Comparison of ENCODE assay signal across 25 cellular contexts in the genomic region with DNA sequence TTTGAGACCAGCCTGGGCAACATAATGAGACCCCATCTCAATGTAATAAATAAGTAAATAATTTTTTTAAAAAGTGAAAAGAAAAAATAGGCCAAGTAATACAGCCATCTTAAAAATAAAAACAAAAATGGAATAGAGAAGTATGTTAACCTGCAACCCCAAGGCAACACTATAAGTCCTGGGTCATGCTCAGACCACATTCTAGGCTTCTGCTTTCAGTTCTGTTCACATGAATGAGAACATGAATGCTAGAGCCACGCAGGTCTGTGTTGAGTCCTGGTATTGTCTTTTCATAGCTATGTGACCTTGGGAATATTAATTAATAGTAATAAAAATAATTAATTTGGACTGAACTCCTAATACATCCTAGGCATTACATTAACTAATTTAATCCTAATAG.
DNase-seq lines count a peak whose midpoint lies in the region; ATAC-seq, FAIRE-seq and TF ChIP-seq lines count a peak whose summit lies in the region.
"Had no signal": no experiment of that assay in that cellular context is flagged by ENCODE, and none has a peak within 500 bp of the region (broad histone marks: within the 10 kb centered on the region; RNA-seq: fewer than 3 reads in every experiment).

No MANE protein-coding gene starts in this region.

- H3K36me3 Mint-ChIP-seq in activated CD4-positive, alpha-beta T cell treated with anti-CD3 and anti-CD28 coated beads for 36 hours (ENCODE audit: low read depth): no peaks in the 10 kb centered on the region

- peaks cover 22% of the 10 kb centered on the region for H3K4me1 ChIP-seq in GM12878 (ENCODE audit: control insufficient read depth, insufficient read depth, low read length)
- H3K4me1 ChIP-seq: psoas muscle had no signal

- POLR2A ChIA-PET in GM12878 (lab: Charles Lee): no interaction called here
- POLR2A ChIA-PET in activated CD4-positive, alpha-beta T cell treated with anti-CD3 and anti-CD28 coated beads for 36 hours (lab: Charles Lee): no interaction called here

- in situ Hi-C loops in GM12878 (cut with MboI): no loop called here

- no peaks in the 10 kb centered on the region for H3K27me3 Mint-ChIP-seq in activated CD4-positive, alpha-beta T cell treated with anti-CD3 and anti-CD28 coated beads for 36 hours

- DNase-seq in GM12878 (ENCODE audit: low read depth, low spot score) (no peak), NCI-H1417 treated with DMSO at 0.1 percent for 48 hours (lab: John Stamatoyannopoulos, UW) (no peak), NCI-H1048 (lab: John Stamatoyannopoulos, UW) (no peak), DMS153 (lab: John Stamatoyannopoulos, UW) (no peak)
- DNase-seq in activated CD4-positive, alpha-beta T cell treated with anti-CD3 and anti-CD28 coated beads for 36 hours: no peak
- DNase-seq: activated CD4-positive, alpha-beta T cell treated with anti-CD3 and anti-CD28 coated beads, Interleukin-2, amount 50 U/mL, for 4 hours; activated naive CD4-positive, alpha-beta T cell; activated T-cell treated with anti-CD3 and anti-CD28 coated beads for 4 hours; anterior cingulate cortex; central memory CD4-positive, alpha-beta T cell; esophagus squamous epithelium; left ventricle myocardium superior; mucosa of descending colon; NCI-H1930; NCI-H526; psoas muscle; small intestine; stimulated activated CD4-positive, alpha-beta T cell treated with anti-CD3 and anti-CD28 coated beads, Interleukin-4, amount 100 ng/mL, for 1 hour; SW 1271 had no signal

- no peaks in the 10 kb centered on the region for H3K9me3 ChIP-seq in GM12878 (replicated peaks; ENCODE audit: control insufficient read depth, insufficient read depth, low read length)
- H3K9me3 ChIP-seq: esophagus squamous epithelium, mucosa of descending colon, psoas muscle had no signal

- RAD21 ChIA-PET in GM12878 (lab: Charles Lee; ENCODE audit: unreplicated experiment): interaction anchor here (1.2 to 3.6 kb wide), 3 partner anchors 43 to 58 kb away, joined by 3 to 16 read pairs (median 4); no protein-coding TSS in a partner anchor

- ATAC-seq in GM18858 (IDR thresholded peaks at IDR 0.05; ENCODE audit: unreplicated experiment) (peak; percentile 75), GM21526 (IDR thresholded peaks at IDR 0.05; ENCODE audit: low FRiP score, unreplicated experiment) (peak; percentile 85), HG03066 (IDR thresholded peaks at IDR 0.05; ENCODE audit: low read depth, unreplicated experiment) (peak; percentile 80), GM12878 (peak; percentile 84)
- no peak for ATAC-seq in activated CD4-positive, alpha-beta T cell treated with anti-CD3 and anti-CD28 coated beads for 36 hours
- ATAC-seq: left ventricle myocardium superior, mucosa of descending colon, psoas muscle, Right ventricle myocardium inferior had no signal

- H3K4me1 Mint-ChIP-seq in activated CD4-positive, alpha-beta T cell treated with anti-CD3 and anti-CD28 coated beads for 36 hours: no peaks in the 10 kb centered on the region

- SMC1A ChIA-PET in GM12878 (lab: Charles Lee; ENCODE audit: uncharacterized antibody, unreplicated experiment): interaction anchor here (0.8 to 1.3 kb wide), 2 partner anchors 49 to 58 kb away, joined by 3 read pairs; no protein-coding TSS in a partner anchor

- no peak for TF ChIP-seq POLR2A in GM12878 (IDR thresholded peaks at IDR 0.05; ENCODE audit: low read depth, low read length)

- BruUV-seq in GM12878 (replicated peaks; lab: Mats Ljungman, UMichigan): no TSS peak

- H3K27me3 ChIP-seq in GM12878 (replicated peaks in 1 of 2; ENCODE audit: control insufficient read depth in 2 of 2, insufficient read depth in 2 of 2, low read length in 1 of 2): no peaks in the 10 kb centered on the region
- H3K27me3 ChIP-seq: esophagus squamous epithelium had no signal

- H3K36me3 ChIP-seq in GM12878 (ENCODE audit: control insufficient read depth in 2 of 2, insufficient read depth in 2 of 2, low read length in 1 of 2): 0 out of 4 replicates have a peak, but pooled peaks cover 0 to 5% of the 10 kb centered on the region in 2 experiments
- H3K36me3 ChIP-seq: esophagus squamous epithelium had no signal

- intact Hi-C loops in GM12878 (cut with micrococcal nuclease; ENCODE audit: unreplicated experiment): loop anchor here (2.0 kb wide), 1 partner anchor 37 kb away; no protein-coding TSS in a partner anchor
- intact Hi-C loops in activated CD4-positive, alpha-beta T cell treated with anti-CD3 and anti-CD28 coated beads for 36 hours (cut with DNase I, micrococcal nuclease): no loop called here

- no peaks in the 10 kb centered on the region for H3K9me3 Mint-ChIP-seq in activated CD4-positive, alpha-beta T cell treated with anti-CD3 and anti-CD28 coated beads for 36 hours (ENCODE audit: low read depth)

- no peak for TF ChIP-seq RAD21 in GM12878 (IDR thresholded peaks at IDR 0.05; ENCODE audit: insufficient read depth, low read depth, low read length)

- peak overlapping the region; percentile 11; the same call in 1 of the 2 replicates for H3K27ac ChIP-seq in GM12878 (ENCODE audit: control insufficient read depth, insufficient read depth)
- H3K27ac ChIP-seq: esophagus squamous epithelium, psoas muscle had no signal

- no peak overlapping the region for H3K4me2 ChIP-seq in GM12878 (ENCODE audit: control insufficient read depth, insufficient read depth)

- H3K79me2 ChIP-seq in GM12878 (ENCODE audit: control insufficient read depth, insufficient read depth, low read length): peaks cover 2% of the 10 kb centered on the region

- H3K9ac ChIP-seq in GM12878 (ENCODE audit: control insufficient read depth, insufficient read depth, low read length): no peak overlapping the region

- H2AFZ ChIP-seq in GM12878 (ENCODE audit: control insufficient read depth, low read depth, low read length): no peak overlapping the region

- 0% methylated on average over 1 of the region's 1 CpG for WGBS in GM12878 (ENCODE audit: insufficient coverage, insufficient replicate concordance, low lambda C conversion rate, missing lambda C conversion rate)

- no peak for TF ChIP-seq EP300 in GM12878 (IDR thresholded peaks at IDR 0.05; ENCODE audit: borderline replicate concordance in 1 of 2, control insufficient read depth in 1 of 2, low read depth in 2 of 2, low read length in 2 of 2)

- peak; percentile 74 for FAIRE-seq in GM12878 (lab: Jason Lieb, UNC)
- FAIRE-seq: small intestine, TTC549, urothelium cell line had no signal

- no peak overlapping the region for H3K4me3 ChIP-seq in GM12878
- H3K4me3 ChIP-seq: esophagus squamous epithelium, mucosa of descending colon, psoas muscle had no signal

- H4K20me1 ChIP-seq in GM12878 (ENCODE audit: control insufficient read depth, insufficient read depth): no peaks in the 10 kb centered on the region

- TF ChIP-seq CTCF in GM12878 (IDR thresholded peaks at IDR 0.05 in 2 of 3, conservative IDR thresholded peaks at IDR 0.05 in 1 of 3; ENCODE audit: control insufficient read depth in 2 of 3, extremely low read depth in 1 of 3, insufficient read depth in 1 of 3, low read depth in 3 of 3, low read length in 3 of 3): no peak

- CTCF ChIA-PET in GM12878 (lab: Yijun Ruan, JAX): interaction anchor here (2.1 kb wide), 1 partner anchor 40 kb away, joined by 4 read pairs; no protein-coding TSS in a partner anchor
- CTCF ChIA-PET in activated CD4-positive, alpha-beta T cell treated with anti-CD3 and anti-CD28 coated beads for 36 hours (lab: Charles Lee): interaction anchor here (0.6 kb wide), 1 partner anchor 910 kb away, joined by 3 read pairs; no protein-coding TSS in a partner anchor

- no peak overlapping the region for H3K27ac Mint-ChIP-seq in activated CD4-positive, alpha-beta T cell treated with anti-CD3 and anti-CD28 coated beads for 36 hours

- H3K4me3 Mint-ChIP-seq in activated CD4-positive, alpha-beta T cell treated with anti-CD3 and anti-CD28 coated beads for 36 hours: no peak overlapping the region

TF ChIP-seq in GM12878, 131 proteins besides CTCF, POLR2A, EP300 and RAD21 (continues in another document):
- TF ChIP-seq SREBF2 (IDR thresholded peaks at IDR 0.05; ENCODE audit: low read length): no peak
- no peak for TF ChIP-seq CREB1 (IDR thresholded peaks at IDR 0.05; ENCODE audit: low read depth)
- TF ChIP-seq CBFB (IDR thresholded peaks at IDR 0.05; ENCODE audit: low read depth): no peak
- TF ChIP-seq HDAC6 (IDR thresholded peaks at IDR 0.05; ENCODE audit: unreplicated experiment): no peak
- TF ChIP-seq, protein P1, sequence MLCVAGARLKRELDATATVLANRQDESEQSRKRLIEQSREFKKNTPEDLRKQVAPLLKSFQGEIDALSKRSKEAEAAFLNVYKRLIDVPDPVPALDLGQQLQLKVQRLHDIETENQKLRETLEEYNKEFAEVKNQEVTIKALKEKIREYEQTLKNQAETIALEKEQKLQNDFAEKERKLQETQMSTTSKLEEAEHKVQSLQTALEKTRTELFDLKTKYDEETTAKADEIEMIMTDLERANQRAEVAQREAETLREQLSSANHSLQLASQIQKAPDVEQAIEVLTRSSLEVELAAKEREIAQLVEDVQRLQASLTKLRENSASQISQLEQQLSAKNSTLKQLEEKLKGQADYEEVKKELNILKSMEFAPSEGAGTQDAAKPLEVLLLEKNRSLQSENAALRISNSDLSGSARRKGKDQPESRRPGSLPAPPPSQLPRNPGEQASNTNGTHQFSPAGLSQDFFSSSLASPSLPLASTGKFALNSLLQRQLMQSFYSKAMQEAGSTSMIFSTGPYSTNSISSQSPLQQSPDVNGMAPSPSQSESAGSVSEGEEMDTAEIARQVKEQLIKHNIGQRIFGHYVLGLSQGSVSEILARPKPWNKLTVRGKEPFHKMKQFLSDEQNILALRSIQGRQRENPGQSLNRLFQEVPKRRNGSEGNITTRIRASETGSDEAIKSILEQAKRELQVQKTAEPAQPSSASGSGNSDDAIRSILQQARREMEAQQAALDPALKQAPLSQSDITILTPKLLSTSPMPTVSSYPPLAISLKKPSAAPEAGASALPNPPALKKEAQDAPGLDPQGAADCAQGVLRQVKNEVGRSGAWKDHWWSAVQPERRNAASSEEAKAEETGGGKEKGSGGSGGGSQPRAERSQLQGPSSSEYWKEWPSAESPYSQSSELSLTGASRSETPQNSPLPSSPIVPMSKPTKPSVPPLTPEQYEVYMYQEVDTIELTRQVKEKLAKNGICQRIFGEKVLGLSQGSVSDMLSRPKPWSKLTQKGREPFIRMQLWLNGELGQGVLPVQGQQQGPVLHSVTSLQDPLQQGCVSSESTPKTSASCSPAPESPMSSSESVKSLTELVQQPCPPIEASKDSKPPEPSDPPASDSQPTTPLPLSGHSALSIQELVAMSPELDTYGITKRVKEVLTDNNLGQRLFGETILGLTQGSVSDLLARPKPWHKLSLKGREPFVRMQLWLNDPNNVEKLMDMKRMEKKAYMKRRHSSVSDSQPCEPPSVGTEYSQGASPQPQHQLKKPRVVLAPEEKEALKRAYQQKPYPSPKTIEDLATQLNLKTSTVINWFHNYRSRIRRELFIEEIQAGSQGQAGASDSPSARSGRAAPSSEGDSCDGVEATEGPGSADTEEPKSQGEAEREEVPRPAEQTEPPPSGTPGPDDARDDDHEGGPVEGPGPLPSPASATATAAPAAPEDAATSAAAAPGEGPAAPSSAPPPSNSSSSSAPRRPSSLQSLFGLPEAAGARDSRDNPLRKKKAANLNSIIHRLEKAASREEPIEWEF (IDR thresholded peaks at IDR 0.05; ENCODE audit: insufficient replicate concordance, low read depth, low read length): no peak
- no peak for TF ChIP-seq FOXM1 (IDR thresholded peaks at IDR 0.05; ENCODE audit: low read depth, low read length)
- peak; percentile 72 for TF ChIP-seq RUNX3 (IDR thresholded peaks at IDR 0.05; ENCODE audit: low read length)
